9 cellular contexts compared by ENCODE assay signal in the genomic region with DNA sequence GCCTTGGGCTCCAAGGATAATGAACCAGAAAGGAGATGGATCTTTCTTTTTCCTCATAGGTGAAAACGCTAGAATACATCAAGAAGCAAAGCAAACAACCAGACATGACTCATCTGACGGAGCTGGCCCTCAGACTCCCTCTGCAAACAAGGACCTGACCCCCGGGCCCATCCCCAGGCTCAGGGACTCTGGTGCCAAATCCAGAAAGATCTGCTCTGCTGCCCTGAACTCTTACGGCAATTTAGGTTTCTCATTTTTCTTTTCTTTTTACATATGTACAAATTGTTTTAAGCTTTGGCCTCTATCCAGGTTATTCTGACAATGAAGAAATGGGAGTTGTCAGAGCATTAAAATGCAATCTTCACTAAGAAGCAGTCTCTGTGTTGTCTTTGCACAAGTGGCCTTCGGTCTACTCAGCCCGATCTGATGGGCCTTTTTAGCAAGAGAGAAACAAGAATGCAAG. TPM values are rescaled to one million over a fixed set of nuclear protein-coding genes. Genes with fewer than 3 reads are reported as not detected.
DNase-seq lines count a peak whose midpoint lies in the region; ATAC-seq and TF ChIP-seq lines count a peak whose summit lies in the region.
"Had no signal": no experiment of that assay in that cellular context is flagged by ENCODE, and none has a peak within 500 bp of the region (broad histone marks: within the 10 kb centered on the region; RNA-seq: fewer than 3 reads in every experiment).

No MANE protein-coding gene starts in this region.

- no peak overlapping the region for H3K14ac ChIP-seq in H9 (ENCODE audit: insufficient read depth, low read length)

- no peak overlapping the region for H3K4me2 ChIP-seq in H9 (ENCODE audit: insufficient read depth, insufficient read length, low read length)

- ATAC-seq in esophagus mucosa = peak; percentile 72
- ATAC-seq in HG02970 (IDR thresholded peaks at IDR 0.05; ENCODE audit: low FRiP score, unreplicated experiment) = no peak
- ATAC-seq in GM21526 (IDR thresholded peaks at IDR 0.05; ENCODE audit: low FRiP score, unreplicated experiment) = no peak

- H3K4me3 Mint-ChIP-seq in H9 (no peak overlapping the region), CD14-positive monocyte (no peak overlapping the region)
- H3K4me3 Mint-ChIP-seq: activated CD4-positive, alpha-beta T cell treated with anti-CD3 and anti-CD28 coated beads, Interleukin-2, amount 10 ng/mL, durations not matched to agents 24 days and 14 days had no signal

- H3K9me3 ChIP-seq in prostate gland (no peaks in the 10 kb centered on the region), H9 (ENCODE audit: control insufficient read depth, low read depth, low read length) (no peaks in the 10 kb centered on the region)

- H2BK5ac ChIP-seq in H9 (ENCODE audit: insufficient read length, low read length) = no peak overlapping the region

- peak overlapping the region in 1 of 3 experiments; percentile 11; a peak in 1 of 7 replicates for H3K27ac Mint-ChIP-seq in H9
- peak overlapping the region in 1 of 7 donors; percentile 23 for H3K27ac Mint-ChIP-seq in CD14-positive monocyte
- H3K27ac Mint-ChIP-seq: activated CD4-positive, alpha-beta T cell treated with anti-CD3 and anti-CD28 coated beads, Interleukin-2, amount 10 ng/mL, durations not matched to agents 24 days and 14 days had no signal

- no peak for TF ChIP-seq CTCF in prostate gland (IDR thresholded peaks at IDR 0.05)
- no peak for TF ChIP-seq CTCF in H9 (conservative IDR thresholded peaks at IDR 0.05)
- TF ChIP-seq CTCF in CD14-positive monocyte (IDR thresholded peaks at IDR 0.05) = no peak

- no peak overlapping the region for H3K18ac ChIP-seq in H9 (ENCODE audit: insufficient read length, low read depth, low read length)

- H3K4me3 ChIP-seq in prostate gland = no peak overlapping the region

- H3K9me3 Mint-ChIP-seq in H9 (peaks cover 0 to 9% of the 10 kb centered on the region in 2 experiments; a peak in 1 of 5 replicates), CD14-positive monocyte (peaks cover 0 to 3% (median 0%) of the 10 kb centered on the region in 7 donors)
- H3K9me3 Mint-ChIP-seq: activated CD4-positive, alpha-beta T cell treated with anti-CD3 and anti-CD28 coated beads, Interleukin-2, amount 10 ng/mL, durations not matched to agents 24 days and 14 days had no signal

- H3K27me3 ChIP-seq in prostate gland (replicated peaks; ENCODE audit: insufficient read depth) (no peaks in the 10 kb centered on the region), H9 (ENCODE audit: insufficient read depth, low read length) (no peaks in the 10 kb centered on the region)

- no peak overlapping the region for H4K8ac ChIP-seq in H9 (replicated peaks; ENCODE audit: insufficient read length, low read depth, low read length)

- H2AFZ ChIP-seq in H9 (ENCODE audit: low read length) = no peak overlapping the region

- no peak overlapping the region for H2BK120ac ChIP-seq in H9 (ENCODE audit: low read depth, low read length, poor library complexity, severe bottlenecking)

- H3K79me1 ChIP-seq in H9 (ENCODE audit: insufficient read depth, low read depth, low read length, poor library complexity, severe bottlenecking) = no peaks in the 10 kb centered on the region

- H3K36me3 Mint-ChIP-seq in H9 (ENCODE audit: insufficient read depth in 1 of 3, low read depth in 3 of 3) (peaks cover 58 to 94% (median 94%) of the 10 kb centered on the region in 3 experiments), CD14-positive monocyte (peaks cover 66 to 84% of the 10 kb centered on the region in 2 donors)

- H4K20me1 ChIP-seq in H9 (ENCODE audit: control insufficient read depth, insufficient read depth, insufficient read length) = no peaks in the 10 kb centered on the region

- no peak overlapping the region for H4K91ac ChIP-seq in H9 (ENCODE audit: insufficient read length, low read depth, low read length)

- H3T11ph ChIP-seq in H9 (ENCODE audit: low read length) = no peak overlapping the region

- no peak for TF ChIP-seq POLR2A in prostate gland (IDR thresholded peaks at IDR 0.05)

- H3K9ac ChIP-seq in H9 (ENCODE audit: extremely low read depth, insufficient read length, low read length) = no peak overlapping the region

- 18% methylated on average over 6 of the region's 6 CpGs for WGBS in prostate gland
- WGBS in H9 (ENCODE audit: extremely low coverage, insufficient read length, low lambda C conversion rate) = no CpG with 5 or more reads among the region's 6 CpGs

- H3K4me1 ChIP-seq in prostate gland (replicated peaks) (peaks cover 9% of the 10 kb centered on the region), H9 (ENCODE audit: insufficient read depth, low read length) (no peaks in the 10 kb centered on the region)

- no peak overlapping the region for H3K23ac ChIP-seq in H9 (ENCODE audit: insufficient read length, low read depth, low read length)

- no peak overlapping the region for H4K5ac ChIP-seq in H9 (ENCODE audit: insufficient read length, low read depth, low read length)

- H3K27ac ChIP-seq in prostate gland (peak overlapping the region; percentile 51 to 61), H9 (ENCODE audit: insufficient read length, low read depth, low read length) (no peak overlapping the region)

- H3K36me3 ChIP-seq in prostate gland = peaks cover 0 to 4% of the 10 kb centered on the region in 2 donors

- H3K23me2 ChIP-seq in H9 (ENCODE audit: insufficient read length, low read depth, low read length, poor library complexity, severe bottlenecking) = no peaks in the 10 kb centered on the region

- H3K56ac ChIP-seq in H9 (ENCODE audit: insufficient read length, low read depth, low read length) = no peak overlapping the region

- DNase-seq in COR-L47 (lab: John Stamatoyannopoulos, UW) (peak; percentile 62), NCI-H2196 (lab: John Stamatoyannopoulos, UW; ENCODE audit: unreplicated experiment) (peak; percentile 35), prostate gland (ENCODE audit: low spot score) (peak; percentile 36), H9 (no peak), CD14-positive monocyte (ENCODE audit: low spot score) (no peak)
- DNase-seq: activated CD4-positive, alpha-beta T cell treated with anti-CD3 and anti-CD28 coated beads, Interleukin-2, amount 10 ng/mL, durations not matched to agents 24 days and 14 days had no signal

- H2BK20ac ChIP-seq in H9 (ENCODE audit: low read depth, low read length, poor library complexity, severe bottlenecking) = no peak overlapping the region

- H2BK15ac ChIP-seq in H9 (ENCODE audit: low read depth, low read length) = no peak overlapping the region

- no peak overlapping the region for H2BK12ac ChIP-seq in H9 (ENCODE audit: insufficient read length, low read depth, low read length)

- intact Hi-C loops in prostate gland (cut with DNase I) = no loop called here
- intact Hi-C loops in CD14-positive monocyte (cut with micrococcal nuclease) = no loop called here

- no peaks in the 10 kb centered on the region for H3K79me2 ChIP-seq in H9 (ENCODE audit: insufficient read depth, low read length)

- H3K27me3 Mint-ChIP-seq in H9 (ENCODE audit: low read depth) (no peaks in the 10 kb centered on the region), CD14-positive monocyte (ENCODE audit: low read depth in 3 of 3) (peaks cover 0 to 3% (median 2%) of the 10 kb centered on the region in 3 donors)
- H3K27me3 Mint-ChIP-seq: activated CD4-positive, alpha-beta T cell treated with anti-CD3 and anti-CD28 coated beads, Interleukin-2, amount 10 ng/mL, durations not matched to agents 24 days and 14 days had no signal

- H3K4me1 Mint-ChIP-seq in H9 (no peaks in the 10 kb centered on the region), CD14-positive monocyte (peaks cover 23% of the 10 kb centered on the region)

- H3K4ac ChIP-seq in H9 (ENCODE audit: low read depth, low read length) = no peak overlapping the region

- no peak overlapping the region for H2AK5ac ChIP-seq in H9 (ENCODE audit: insufficient read length, low read length)

RNA-seq across cellular contexts. Expression of a gene that starts 17.7 kb away (rescaled TPM):
- total RNA-seq in esophagus mucosa (15.5 TPM), prostate gland (10 to 100 TPM; 11.2 to 26.6 TPM), H9 (2021) (88.4 and 93.9 TPM in 2 replicates)
- 1 to 10 TPM; 1.5 to 2.4 TPM for polyA plus RNA-seq in CD14-positive monocyte

RNA-seq across cellular contexts. Expression of a gene that starts 17.7 kb away (rescaled TPM):
- total RNA-seq in esophagus mucosa (4.7 TPM), prostate gland (10 to 100 TPM; 26.0 to 42.2 TPM), H9 (2021) (5.8 and 9.0 TPM in 2 replicates)
- under 1 TPM; 0.52 to 0.58 TPM for polyA plus RNA-seq in CD14-positive monocyte

Comparison
In these comparisons a context has a peak if more than half of its experiments do, and no peak if none do; other contexts are left out.
1. DNase-seq: peak in COR-L47 (single experiment), NCI-H2196 (single experiment) and prostate gland (single experiment); none in H9 (single experiment) and CD14-positive monocyte (single experiment).